21 cellular contexts compared by ENCODE assay signal in genomic region chr5:59249160-59249559, GRCh38.
DNase-seq lines count a peak whose midpoint lies in the region; ATAC-seq, FAIRE-seq and TF ChIP-seq lines count a peak whose summit lies in the region.
"Had no signal": no experiment of that assay in that cellular context is flagged by ENCODE, and none has a peak within 500 bp of the region (broad histone marks: within the 10 kb centered on the region; RNA-seq: fewer than 3 reads in every experiment).

No MANE protein-coding gene starts in this region.

- no peak for TF ChIP-seq RAD21 in SK-N-SH (IDR thresholded peaks at IDR 0.05; ENCODE audit: low read length)

- ATAC-seq in SK-N-SH treated with all-trans-retinoic acid at 6 μM for 48 hours (peak; percentile 74), GM18868 (IDR thresholded peaks at IDR 0.05; ENCODE audit: unreplicated experiment) (no peak)
- ATAC-seq: GM12878, GM23338, K562 had no signal

- CTCF ChIA-PET in SK-N-SH (lab: Yijun Ruan, JAX): interaction anchor here (1.0 kb wide), 1 partner anchor 11 kb away, joined by 3 read pairs; no protein-coding TSS in a partner anchor
- CTCF ChIA-PET in endothelial cell of umbilical vein (lab: Charles Lee): interaction anchor here (1.8 kb wide), 1 partner anchor 12 kb away, joined by 8 read pairs; no protein-coding TSS in a partner anchor
- CTCF ChIA-PET in MCF 10A (lab: Yijun Ruan, JAX): no interaction called here

- H3K9me3 ChIP-seq in SK-N-SH: no peaks in the 10 kb centered on the region
- no peaks in the 10 kb centered on the region for H3K9me3 ChIP-seq in endothelial cell of umbilical vein (replicated peaks; ENCODE audit: control insufficient read depth, insufficient read depth, low read length)
- H3K9me3 ChIP-seq in sigmoid colon: no peaks in the 10 kb centered on the region
- H3K9me3 ChIP-seq: BLaER1 had no signal

- H3K9ac ChIP-seq in SK-N-SH: no peak overlapping the region
- no peak overlapping the region for H3K9ac ChIP-seq in endothelial cell of umbilical vein (replicated peaks; ENCODE audit: extremely low read depth, insufficient read depth, low read length)
- H3K9ac ChIP-seq: BLaER1 had no signal

- POLR2A ChIA-PET in SK-N-SH (lab: Yijun Ruan, JAX): no interaction called here
- POLR2A ChIA-PET in endothelial cell of umbilical vein (lab: Charles Lee): no interaction called here
- POLR2A ChIA-PET in MCF 10A (lab: Yijun Ruan, JAX): interaction anchor here (0.6 to 1.4 kb wide), 2 partner anchors 41 to 99 kb away, joined by 3 to 4 read pairs; no protein-coding TSS in a partner anchor

- FAIRE-seq in endothelial cell of umbilical vein (lab: Jason Lieb, UNC): no peak
- FAIRE-seq: GM12878, H54, HTR-8/SVneo, K562 had no signal

- no peak overlapping the region for H3K27ac ChIP-seq in SK-N-SH (ENCODE audit: low read depth in 2 of 2, low read length in 1 of 2)
- H3K27ac ChIP-seq in endothelial cell of umbilical vein (ENCODE audit: insufficient read depth, low read depth, low read length): no peak overlapping the region
- H3K27ac ChIP-seq in sigmoid colon: peak overlapping the region in 3 of 4 donors; percentile 68 to 90 (median 90)
- H3K27ac ChIP-seq: 22Rv1, BLaER1 had no signal

- H3K4me1 Mint-ChIP-seq in MCF 10A (ENCODE audit: insufficient read depth, unreplicated experiment): peaks cover 9% of the 10 kb centered on the region
- H3K4me1 Mint-ChIP-seq: CD14-positive monocyte; CD4-positive, alpha-beta memory T cell; GM23338 had no signal

- DNase-seq in SK-N-SH (no peak), endothelial cell of umbilical vein (ENCODE audit: low read depth, low spot score) (peak; percentile 44), sigmoid colon (no peak), GM03348 (ENCODE audit: low spot score) (no peak), MCF 10A (ENCODE audit: unreplicated experiment) (no peak)
- DNase-seq: CD4-positive, alpha-beta memory T cell; DMS153; DMS79; GDM1; HCEC 1CT; IMR-90 had no signal

- H3K36me3 ChIP-seq in SK-N-SH (replicated peaks in 1 of 2; ENCODE audit: control insufficient read depth in 1 of 2, insufficient read depth in 2 of 2, low read length in 1 of 2) (no peaks in the 10 kb centered on the region), endothelial cell of umbilical vein (ENCODE audit: control insufficient read depth in 2 of 2, extremely low read depth in 1 of 2, insufficient read depth in 2 of 2, low read length in 2 of 2) (no peaks in the 10 kb centered on the region), sigmoid colon (no peaks in the 10 kb centered on the region)
- H3K36me3 ChIP-seq: BLaER1 had no signal

- BruUV-seq in endothelial cell of umbilical vein (replicated peaks; lab: Mats Ljungman, UMichigan): no TSS peak
- BruUV-seq in MCF 10A (replicated peaks; lab: Mats Ljungman, UMichigan): no TSS peak

- dilution Hi-C loops in endothelial cell of umbilical vein (cut with MboI; ENCODE audit: extremely low pct_ligation_motif_present, low sequenced_read_pairs): no loop called here

- no peaks in the 10 kb centered on the region for H3K36me3 Mint-ChIP-seq in MCF 10A (ENCODE audit: insufficient read depth, unreplicated experiment)
- H3K36me3 Mint-ChIP-seq: CD14-positive monocyte; CD4-positive, alpha-beta memory T cell had no signal

- H3K4me1 ChIP-seq in SK-N-SH (ENCODE audit: control insufficient read depth in 1 of 2, insufficient read depth in 2 of 2, low read depth in 1 of 2, low read length in 1 of 2) (peaks cover 5 to 8% of the 10 kb centered on the region in 2 experiments; a peak in 2 of 4 replicates), endothelial cell of umbilical vein (ENCODE audit: control insufficient read depth, extremely low read depth, insufficient read depth, low read length) (no peaks in the 10 kb centered on the region), sigmoid colon (peaks cover 0 to 79% (median 46%) of the 10 kb centered on the region in 4 donors)
- H3K4me1 ChIP-seq: BLaER1 had no signal

- peaks cover 7% of the 10 kb centered on the region for H3F3A ChIP-seq in SK-N-SH (replicated peaks; ENCODE audit: insufficient read depth)

- H3K4me2 ChIP-seq in SK-N-SH (no peak overlapping the region), endothelial cell of umbilical vein (ENCODE audit: insufficient read depth, low read length) (no peak overlapping the region)
- H3K4me2 ChIP-seq: BLaER1, GM23338 had no signal

- no peaks in the 10 kb centered on the region for H3K9me3 Mint-ChIP-seq in MCF 10A (ENCODE audit: unreplicated experiment)
- H3K9me3 Mint-ChIP-seq: CD4-positive, alpha-beta memory T cell; GM23338 had no signal

- H4K20me1 ChIP-seq in SK-N-SH (ENCODE audit: insufficient read depth) (no peaks in the 10 kb centered on the region), endothelial cell of umbilical vein (replicated peaks; ENCODE audit: control insufficient read depth, extremely low read depth, insufficient read depth, low read length) (no peaks in the 10 kb centered on the region)
- H4K20me1 ChIP-seq: BLaER1 had no signal

- no peaks in the 10 kb centered on the region for H3K27me3 Mint-ChIP-seq in MCF 10A (ENCODE audit: insufficient read depth, unreplicated experiment)

- no peak overlapping the region for H3K4me3 ChIP-seq in SK-N-SH (ENCODE audit: low read depth in 2 of 2, low read length in 1 of 2)
- no peak overlapping the region for H3K4me3 ChIP-seq in endothelial cell of umbilical vein (replicated peaks in 1 of 3; ENCODE audit: insufficient read depth in 1 of 3, low read depth in 1 of 3, low read length in 3 of 3)
- no peak overlapping the region for H3K4me3 ChIP-seq in sigmoid colon
- H3K4me3 ChIP-seq: BLaER1, GM12878, GM23338, K562 had no signal

- H3K9me1 ChIP-seq in endothelial cell of umbilical vein (replicated peaks; ENCODE audit: control insufficient read depth, extremely low read depth, insufficient read depth, low read length): no peaks in the 10 kb centered on the region

- H3K4me3 Mint-ChIP-seq in MCF 10A (ENCODE audit: unreplicated experiment): no peak overlapping the region
- H3K4me3 Mint-ChIP-seq: CD14-positive monocyte; CD4-positive, alpha-beta memory T cell; GM23338 had no signal

- H3K79me2 ChIP-seq in SK-N-SH (ENCODE audit: insufficient read depth) (no peaks in the 10 kb centered on the region), endothelial cell of umbilical vein (ENCODE audit: control insufficient read depth, insufficient read depth, low read length) (no peaks in the 10 kb centered on the region)

- H3K9me2 ChIP-seq in SK-N-SH: no peaks in the 10 kb centered on the region

- intact Hi-C loops in endothelial cell of umbilical vein (cut with micrococcal nuclease): no loop called here
- intact Hi-C loops in sigmoid colon (cut with DNase I): no loop called here
- intact Hi-C loops in MCF 10A (cut with micrococcal nuclease): no loop called here

- TF ChIP-seq POLR2A in endothelial cell of umbilical vein (IDR thresholded peaks at IDR 0.05; ENCODE audit: low read depth, low read length) (no peak), sigmoid colon (IDR thresholded peaks at IDR 0.05) (no peak)

- TF ChIP-seq EP300 in SK-N-SH (IDR thresholded peaks at IDR 0.05; ENCODE audit: borderline replicate concordance in 1 of 2, low read depth in 1 of 2, low read length in 1 of 2) (no peak), sigmoid colon (IDR thresholded peaks at IDR 0.05) (no peak)

- TF ChIP-seq CTCF in SK-N-SH (IDR thresholded peaks at IDR 0.05): no peak
- TF ChIP-seq CTCF in endothelial cell of umbilical vein (IDR thresholded peaks at IDR 0.05; ENCODE audit: extremely low read depth in 1 of 2, insufficient read depth in 1 of 2, low read depth in 1 of 2, low read length in 2 of 2): no peak
- no peak for TF ChIP-seq CTCF in sigmoid colon (IDR thresholded peaks at IDR 0.05)
- TF ChIP-seq CTCF in MCF 10A (IDR thresholded peaks at IDR 0.05; ENCODE audit: unreplicated experiment): no peak

- H2AFZ ChIP-seq in SK-N-SH (ENCODE audit: low read depth) (no peak overlapping the region), endothelial cell of umbilical vein (ENCODE audit: low read depth, low read length) (no peak overlapping the region)
- H2AFZ ChIP-seq: GM23338 had no signal

- no peak overlapping the region for H3K27ac Mint-ChIP-seq in MCF 10A (ENCODE audit: low read depth, unreplicated experiment)
- H3K27ac Mint-ChIP-seq: CD14-positive monocyte; CD4-positive, alpha-beta memory T cell; GM23338 had no signal

- H3K27me3 ChIP-seq in SK-N-SH (ENCODE audit: insufficient read depth) (no peaks in the 10 kb centered on the region), endothelial cell of umbilical vein (ENCODE audit: control insufficient read depth in 2 of 2, insufficient read depth in 2 of 2, low read length in 2 of 2) (no peaks in the 10 kb centered on the region), sigmoid colon (no peaks in the 10 kb centered on the region)
- H3K27me3 ChIP-seq: BLaER1 had no signal

TF ChIP-seq in SK-N-SH, 30 proteins besides CTCF, POLR2A, EP300 and RAD21 (continues in another document):
- TF ChIP-seq GABPA (IDR thresholded peaks at IDR 0.05; ENCODE audit: low read depth) (no peak), FOXM1 (IDR thresholded peaks at IDR 0.05; ENCODE audit: low read depth) (no peak), FOXJ3 (CRISPR knock-in tag; IDR thresholded peaks at IDR 0.05) (no peak), YY1 (IDR thresholded peaks at IDR 0.05; ENCODE audit: low read depth) (no peak), SMC3 (IDR thresholded peaks at IDR 0.05; ENCODE audit: low read depth, low read length) (no peak), JUND (IDR thresholded peaks at IDR 0.05) (no peak)

TF ChIP-seq in endothelial cell of umbilical vein, 7 proteins besides CTCF, POLR2A, EP300 and RAD21:
- TF ChIP-seq GATA2 (IDR thresholded peaks at IDR 0.05; ENCODE audit: insufficient read depth, insufficient read length, low read depth, low read length): no peak
- TF ChIP-seq EZH2 (IDR thresholded peaks at IDR 0.05; ENCODE audit: borderline replicate concordance, low read depth, low read length, severe bottlenecking): no peak
- no peak for TF ChIP-seq POLR2AphosphoS5 (IDR thresholded peaks at IDR 0.05; ENCODE audit: insufficient read depth, low read depth, low read length)
- TF ChIP-seq, protein P1, sequence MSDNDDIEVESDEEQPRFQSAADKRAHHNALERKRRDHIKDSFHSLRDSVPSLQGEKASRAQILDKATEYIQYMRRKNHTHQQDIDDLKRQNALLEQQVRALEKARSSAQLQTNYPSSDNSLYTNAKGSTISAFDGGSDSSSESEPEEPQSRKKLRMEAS (IDR thresholded peaks at IDR 0.05; ENCODE audit: insufficient read depth, insufficient read length): no peak
- TF ChIP-seq JUN (IDR thresholded peaks at IDR 0.05; ENCODE audit: borderline replicate concordance, insufficient read depth, insufficient read length, low read depth): no peak
- TF ChIP-seq MYC (IDR thresholded peaks at IDR 0.05; ENCODE audit: low read depth, low read length): no peak

Comparison
In these comparisons a context has a peak if more than half of its experiments do, and no peak if none do; other contexts are left out.
1. H3K27ac ChIP-seq: peak in sigmoid colon (3 of 4); none in SK-N-SH (0 of 2) and endothelial cell of umbilical vein (single experiment).